Comparison of ENCODE assay signal across 23 cellular contexts in genomic region chr15:39488498-39488897, GRCh38.
A peak's percentile ranks its signal among the peaks of the same experiment; 100 is the strongest.
DNase-seq lines count a peak whose midpoint lies in the region; ATAC-seq and TF ChIP-seq lines count a peak whose summit lies in the region.
"Had no signal": no experiment of that assay in that cellular context is flagged by ENCODE, and none has a peak within 500 bp of the region (broad histone marks: within the 10 kb centered on the region; RNA-seq: fewer than 3 reads in every experiment).

No MANE protein-coding gene starts in this region.

- TF ChIP-seq CTCF in esophagus muscularis mucosa (IDR thresholded peaks at IDR 0.05) (no peak), neural crest cell (conservative IDR thresholded peaks at IDR 0.05) (no peak), coronary artery (IDR thresholded peaks at IDR 0.05) (no peak)

- H3K27me3 ChIP-seq in esophagus muscularis mucosa (no peaks in the 10 kb centered on the region), right cardiac atrium (ENCODE audit: control insufficient read depth, insufficient read depth) (no peaks in the 10 kb centered on the region)

- peaks cover 9% of the 10 kb centered on the region for H3K9me3 Mint-ChIP-seq in neural crest cell
- no peaks in the 10 kb centered on the region for H3K9me3 Mint-ChIP-seq in stimulated activated naive CD8-positive, alpha-beta T cell treated with anti-CD3 and anti-CD28 coated beads, Interleukin-15, amount 100 ng/mL, for 72 hours
- H3K9me3 Mint-ChIP-seq: activated naive CD4-positive, alpha-beta T cell treated with anti-CD3 and anti-CD28 coated beads, Interleukin-2, amount 10 ng/mL, durations not matched to agents 7 days and 5 days; activated T-cell treated with anti-CD3 and anti-CD28 coated beads, Interleukin-2, amount 50 U/mL, for 24 hours; T-helper 1 cell treated with Interleukin-12 subunit alpha and Interleukin-12 subunit beta and Interleukin-4 antibody, amounts not matched to agents 30 μg/mL and 1 μg/mL, for 36 hours had no signal

- H3K36me3 Mint-ChIP-seq in neural crest cell (ENCODE audit: low read depth) = peaks cover 4% of the 10 kb centered on the region
- H3K36me3 Mint-ChIP-seq: activated naive CD4-positive, alpha-beta T cell treated with anti-CD3 and anti-CD28 coated beads, Interleukin-2, amount 10 ng/mL, durations not matched to agents 7 days and 5 days had no signal

- WGBS in esophagus muscularis mucosa = 14% methylated on average over 1 of the region's 1 CpG
- 22% methylated on average over 1 of the region's 1 CpG for WGBS in right cardiac atrium
- 24% methylated on average over 1 of the region's 1 CpG for WGBS in urinary bladder

- H3K27ac Mint-ChIP-seq in neural crest cell (ENCODE audit: unreplicated experiment) = peak overlapping the region; percentile 31
- no peak overlapping the region for H3K27ac Mint-ChIP-seq in stimulated activated naive CD8-positive, alpha-beta T cell treated with anti-CD3 and anti-CD28 coated beads, Interleukin-15, amount 100 ng/mL, for 72 hours
- H3K27ac Mint-ChIP-seq: activated naive CD4-positive, alpha-beta T cell treated with anti-CD3 and anti-CD28 coated beads, Interleukin-2, amount 10 ng/mL, durations not matched to agents 7 days and 5 days; activated T-cell treated with anti-CD3 and anti-CD28 coated beads, Interleukin-2, amount 50 U/mL, for 24 hours; IgD-negative memory B cell; T-helper 1 cell treated with Interleukin-12 subunit alpha and Interleukin-12 subunit beta and Interleukin-4 antibody, amounts not matched to agents 30 μg/mL and 1 μg/mL, for 36 hours had no signal

- no peak for TF ChIP-seq POLR2A in esophagus muscularis mucosa (IDR thresholded peaks at IDR 0.05; ENCODE audit: low read depth)

- H3K9me3 ChIP-seq in esophagus muscularis mucosa (no peaks in the 10 kb centered on the region), right cardiac atrium (ENCODE audit: control insufficient read depth, low read length) (no peaks in the 10 kb centered on the region)
- H3K9me3 ChIP-seq: Caco-2, mucosa of descending colon had no signal

- peak; percentile 92 for DNase-seq in esophagus muscularis mucosa (ENCODE audit: extremely low spot score)
- peak in 1 of 3 donors; percentile 62 for DNase-seq in right cardiac atrium
- DNase-seq in neural crest cell (ENCODE audit: low read depth, low spot score) = no peak
- DNase-seq in coronary artery (ENCODE audit: low spot score) = no peak
- no peak for DNase-seq in OCI-M2 (lab: John Stamatoyannopoulos, UW; ENCODE audit: unreplicated experiment)
- DNase-seq in stimulated activated naive CD8-positive, alpha-beta T cell treated with anti-CD3 and anti-CD28 coated beads, Interleukin-15, amount 100 ng/mL, for 72 hours = no peak
- DNase-seq: activated CD4-positive, alpha-beta T cell treated with anti-CD3 and anti-CD28 coated beads, Interleukin-2, amount 50 U/mL, for 48 hours; activated naive CD4-positive, alpha-beta T cell treated with anti-CD3 and anti-CD28 coated beads, Interleukin-2, amount 10 ng/mL, durations not matched to agents 7 days and 5 days; activated T-cell treated with anti-CD3 and anti-CD28 coated beads, Interleukin-2, amount 50 U/mL, for 24 hours; Caco-2; erythroblast; H7; NCI-H187; NCI-H510A; small intestine; stimulated activated CD4-positive, alpha-beta T cell treated with anti-CD3 and anti-CD28 coated beads, Interleukin-4, amount 100 ng/mL, for 24 hours; substantia nigra; WERI-Rb-1 had no signal

- H3K4me1 ChIP-seq in esophagus muscularis mucosa (peaks cover 22 to 64% (median 62%) of the 10 kb centered on the region in 4 donors), right cardiac atrium (ENCODE audit: control insufficient read depth, insufficient read depth, low read length) (peaks cover 4% of the 10 kb centered on the region), urinary bladder (ENCODE audit: insufficient read depth) (peaks cover 3% of the 10 kb centered on the region)
- H3K4me1 ChIP-seq: Caco-2 had no signal

- ATAC-seq in right cardiac atrium = peak; percentile 60 to 83
- no peak for ATAC-seq in GM19467 (IDR thresholded peaks at IDR 0.05; ENCODE audit: unreplicated experiment)
- ATAC-seq in stimulated activated naive CD8-positive, alpha-beta T cell treated with anti-CD3 and anti-CD28 coated beads, Interleukin-15, amount 100 ng/mL, for 72 hours = no peak
- ATAC-seq: mucosa of descending colon had no signal

- H3K27ac ChIP-seq in esophagus muscularis mucosa (replicated peaks in 1 of 4) = peak overlapping the region; percentile 71 to 86 (median 75)
- H3K27ac ChIP-seq in right cardiac atrium (ENCODE audit: low read length) = no peak overlapping the region
- H3K27ac ChIP-seq in urinary bladder (ENCODE audit: low read depth) = peak overlapping the region; percentile 28
- H3K27ac ChIP-seq in coronary artery = peak overlapping the region in 1 of 2 donors; percentile 18
- H3K27ac ChIP-seq: WERI-Rb-1 had no signal

- intact Hi-C loops in esophagus muscularis mucosa (cut with DNase I) = no loop called here
- intact Hi-C loops in right cardiac atrium (cut with DNase I) = no loop called here

- no peaks in the 10 kb centered on the region for H3K27me3 Mint-ChIP-seq in neural crest cell (ENCODE audit: low read depth)
- no peaks in the 10 kb centered on the region for H3K27me3 Mint-ChIP-seq in stimulated activated naive CD8-positive, alpha-beta T cell treated with anti-CD3 and anti-CD28 coated beads, Interleukin-15, amount 100 ng/mL, for 72 hours

- H3K4me3 ChIP-seq in esophagus muscularis mucosa = no peak overlapping the region
- no peak overlapping the region for H3K4me3 ChIP-seq in right cardiac atrium (ENCODE audit: low read length)
- no peak overlapping the region for H3K4me3 ChIP-seq in urinary bladder (ENCODE audit: low read depth, low read length)
- H3K4me3 ChIP-seq in coronary artery = no peak overlapping the region
- H3K4me3 ChIP-seq: mucosa of descending colon had no signal

- TF ChIP-seq EP300 in esophagus muscularis mucosa (IDR thresholded peaks at IDR 0.05) = no peak

- H3K4me3 Mint-ChIP-seq in neural crest cell = no peak overlapping the region
- no peak overlapping the region for H3K4me3 Mint-ChIP-seq in stimulated activated naive CD8-positive, alpha-beta T cell treated with anti-CD3 and anti-CD28 coated beads, Interleukin-15, amount 100 ng/mL, for 72 hours
- H3K4me3 Mint-ChIP-seq: activated naive CD4-positive, alpha-beta T cell treated with anti-CD3 and anti-CD28 coated beads, Interleukin-2, amount 10 ng/mL, durations not matched to agents 7 days and 5 days; activated T-cell treated with anti-CD3 and anti-CD28 coated beads, Interleukin-2, amount 50 U/mL, for 24 hours; IgD-negative memory B cell; T-helper 1 cell treated with Interleukin-12 subunit alpha and Interleukin-12 subunit beta and Interleukin-4 antibody, amounts not matched to agents 30 μg/mL and 1 μg/mL, for 36 hours had no signal

- H3K36me3 ChIP-seq in esophagus muscularis mucosa (no peaks in the 10 kb centered on the region), urinary bladder (ENCODE audit: insufficient read depth) (no peaks in the 10 kb centered on the region)
- H3K36me3 ChIP-seq: WERI-Rb-1 had no signal

- H3K4me1 Mint-ChIP-seq in neural crest cell = peaks cover 13% of the 10 kb centered on the region
- no peaks in the 10 kb centered on the region for H3K4me1 Mint-ChIP-seq in stimulated activated naive CD8-positive, alpha-beta T cell treated with anti-CD3 and anti-CD28 coated beads, Interleukin-15, amount 100 ng/mL, for 72 hours
- H3K4me1 Mint-ChIP-seq: activated naive CD4-positive, alpha-beta T cell treated with anti-CD3 and anti-CD28 coated beads, Interleukin-2, amount 10 ng/mL, durations not matched to agents 7 days and 5 days; IgD-negative memory B cell had no signal

Comparison
In these comparisons a context has a peak if more than half of its experiments do, and no peak if none do; other contexts are left out.
1. ATAC-seq: peak in right cardiac atrium (2 of 2); none in GM19467 (single experiment) and stimulated activated naive CD8-positive, alpha-beta T cell treated with anti-CD3 and anti-CD28 coated beads, Interleukin-15, amount 100 ng/mL, for 72 hours (single experiment).